In the genomic region with DNA sequence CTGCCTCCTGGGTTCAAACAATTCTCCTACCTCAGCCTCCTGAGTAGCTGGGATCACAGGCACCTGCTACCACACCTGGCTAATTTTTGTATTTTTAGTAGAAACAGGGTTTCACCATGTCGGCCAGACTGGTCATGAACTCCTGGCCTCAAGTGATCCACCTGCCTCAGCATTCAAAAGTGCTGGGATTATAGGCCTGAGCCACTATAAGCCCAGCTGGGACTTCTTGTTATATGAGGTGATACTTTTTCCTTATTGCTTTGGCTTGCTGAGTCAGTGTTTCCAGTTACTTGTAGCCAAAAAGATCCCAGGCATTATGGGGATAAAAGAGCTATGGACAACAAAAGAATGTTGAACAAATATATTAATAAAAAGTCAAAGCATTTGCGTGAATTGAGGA, we compare ENCODE assay signal across 26 cellular contexts.
A peak's percentile ranks its signal among the peaks of the same experiment; 100 is the strongest.
DNase-seq lines count a peak whose midpoint lies in the region; ATAC-seq, FAIRE-seq and TF ChIP-seq lines count a peak whose summit lies in the region.
"Had no signal": no experiment of that assay in that cellular context is flagged by ENCODE, and none has a peak within 500 bp of the region (broad histone marks: within the 10 kb centered on the region; RNA-seq: fewer than 3 reads in every experiment).

No MANE protein-coding gene starts in this region.

- H3K27me3 ChIP-seq in colonic mucosa (no peaks in the 10 kb centered on the region), small intestine (ENCODE audit: control insufficient read depth in 2 of 2, insufficient read depth in 2 of 2, low read length in 2 of 2) (no peaks in the 10 kb centered on the region)
- H3K27me3 ChIP-seq: BLaER1 treated with 17β-estradiol and CSF1 and Interleukin-3, amounts not matched to agents 10 nM and 100 nM had no signal

- ATAC-seq in left colon, result peak; percentile 67
- ATAC-seq: A549; CD8-positive, alpha-beta T cell had no signal

- in situ Hi-C loops in G401 (cut with HindIII; ENCODE audit: low sequenced_read_pairs), result no loop called here

- H3K9me3 ChIP-seq in colonic mucosa (no peaks in the 10 kb centered on the region), small intestine (ENCODE audit: control insufficient read depth, low read depth) (no peaks in the 10 kb centered on the region)

- no peak overlapping the region for H3K9ac ChIP-seq in colonic mucosa (ENCODE audit: low read depth in 2 of 2, low read length in 2 of 2)
- H3K9ac ChIP-seq: BLaER1 treated with 17β-estradiol and CSF1 and Interleukin-3, amounts not matched to agents 10 nM and 100 nM had no signal

- no peak for TF ChIP-seq CTCF in colonic mucosa (IDR thresholded peaks at IDR 0.05)

- FAIRE-seq in small intestine (lab: Jason Lieb, UNC) (no peak), frontal cortex (lab: Jason Lieb, UNC) (no peak)
- FAIRE-seq: A549, G401.6, GM12891 had no signal

- WGBS in small intestine, 3 donors, result 73 to 85% (median 75%) methylated on average over 2 of the region's 2 CpGs

- no peaks in the 10 kb centered on the region for H3K36me3 ChIP-seq in colonic mucosa
- no peaks in the 10 kb centered on the region for H3K36me3 ChIP-seq in small intestine (ENCODE audit: control insufficient read depth in 2 of 2, insufficient read depth in 2 of 2, low read length in 2 of 2)

- H3K4me3 ChIP-seq in colonic mucosa (no peak overlapping the region), small intestine (ENCODE audit: low read depth in 1 of 2, low read length in 2 of 2) (no peak overlapping the region)
- H3K4me3 ChIP-seq: A549; BLaER1 treated with 17β-estradiol and CSF1 and Interleukin-3, amounts not matched to agents 10 nM and 100 nM had no signal

- H3K27ac ChIP-seq in colonic mucosa, result no peak overlapping the region
- H3K27ac ChIP-seq in small intestine (ENCODE audit: low read depth in 1 of 2, low read length in 1 of 2), result no peak overlapping the region
- H3K27ac ChIP-seq: 22Rv1; A549; BLaER1 treated with 17β-estradiol and CSF1 and Interleukin-3, amounts not matched to agents 10 nM and 100 nM; C4-2B had no signal

- no peaks in the 10 kb centered on the region for H3K4me1 ChIP-seq in colonic mucosa
- peaks cover 3 to 4% of the 10 kb centered on the region in 2 donors for H3K4me1 ChIP-seq in small intestine (ENCODE audit: control insufficient read depth in 2 of 2, insufficient read depth in 1 of 2, low read depth in 1 of 2, low read length in 1 of 2)

- intact Hi-C loops in colonic mucosa (cut with DNase I), result no loop called here
- intact Hi-C loops in left colon (cut with DNase I, micrococcal nuclease), result no loop called here

- DNase-seq in RPMI8226 (peak; percentile 73), colonic mucosa (peak; percentile 57), left colon (no peak), small intestine (peak; percentile 24), NCI-H345 (lab: John Stamatoyannopoulos, UW) (no peak), frontal cortex (ENCODE audit: low spot score in 2 of 2) (no peak), G401 (ENCODE audit: low spot score) (no peak), MV-4-11 (lab: John Stamatoyannopoulos, UW) (no peak)
- DNase-seq: AML-193; Caco-2; Calu3; CD4-positive, alpha-beta T cell; CD8-positive, alpha-beta T cell; DMS 273 treated with DMSO at 0.1 percent for 48 hours; DMS153; DMS53; DMS79; DND-41; EL; GF-D8 had no signal

Comparison
In these comparisons a context has a peak if more than half of its experiments do, and no peak if none do; other contexts are left out.
1. DNase-seq: peak in RPMI8226 (single experiment), colonic mucosa (single experiment) and small intestine (single experiment); none in left colon (0 of 2), NCI-H345 (single experiment), frontal cortex (0 of 2), G401 (single experiment) and MV-4-11 (single experiment).